ENCODE assay signal across 15 cellular contexts in the genomic region with DNA sequence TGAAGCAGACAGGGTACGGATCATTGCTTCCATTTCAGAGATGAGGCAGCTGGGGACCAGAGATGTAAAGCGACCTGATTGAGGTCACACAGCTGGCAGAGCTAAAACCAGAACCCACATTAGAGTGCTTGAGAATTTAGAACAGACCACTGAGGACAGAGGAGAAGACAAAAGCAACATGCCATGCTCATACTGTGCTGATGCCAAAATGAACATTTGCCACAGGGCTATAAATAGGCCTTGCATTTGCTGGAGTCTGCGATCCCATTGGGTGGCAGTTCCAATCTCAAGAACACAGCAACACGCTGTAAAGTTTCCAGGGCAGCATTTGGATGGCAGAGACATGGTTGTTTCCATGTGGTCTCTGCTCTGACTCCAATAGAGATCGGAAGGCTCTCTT.
DNase-seq lines count a peak whose midpoint lies in the region.
"Had no signal": no experiment of that assay in that cellular context is flagged by ENCODE, and none has a peak within 500 bp of the region (broad histone marks: within the 10 kb centered on the region; RNA-seq: fewer than 3 reads in every experiment).

No MANE protein-coding gene starts in this region.

- DNase-seq in NCI-H1694 (lab: John Stamatoyannopoulos, UW) (peak; percentile 16), NCI-H1694 treated with DMSO at 0.1 percent for 48 hours (lab: John Stamatoyannopoulos, UW) (no peak), cerebellar nuclear complex (lab: John Stamatoyannopoulos, UW) (peak; percentile 49 to 63), inferior parietal cortex (ENCODE audit: extremely low spot score) (peak; percentile 66), NCI-H2081 (lab: John Stamatoyannopoulos, UW) (no peak), GM03348 (ENCODE audit: low spot score) (no peak), NCI-H526 treated with DMSO at 0.1 percent for 48 hours (lab: John Stamatoyannopoulos, UW) (no peak), NCI-H187 (lab: John Stamatoyannopoulos, UW) (no peak)
- DNase-seq: 8988T, H7, Karpas-422, MG63, NCI-H1092, NCI-H748 treated with DMSO at 0.1 percent for 48 hours, OCI-M1 had no signal

Comparison
In these comparisons a context has a peak if more than half of its experiments do, and no peak if none do; other contexts are left out.
1. DNase-seq: peak in NCI-H1694 (single experiment), cerebellar nuclear complex (2 of 2) and inferior parietal cortex (single experiment); none in NCI-H1694 treated with DMSO at 0.1 percent for 48 hours (single experiment), NCI-H2081 (0 of 2), GM03348 (single experiment), NCI-H526 treated with DMSO at 0.1 percent for 48 hours (single experiment) and NCI-H187 (0 of 2).